Comparison of ENCODE assay signal across 1 cellular context in genomic region chr3:57160731-57161086, GRCh38.
TF ChIP-seq lines count a peak whose summit lies in the region.

No MANE protein-coding gene starts in this region.

TF ChIP-seq in WTC11, 78 proteins besides CTCF, POLR2A, EP300 and RAD21 (continued from another document):
- no peak for TF ChIP-seq E2F4 (CRISPR knock-in tag; IDR thresholded peaks at IDR 0.05; ENCODE audit: borderline replicate concordance, low read depth)
- TF ChIP-seq, protein P1, sequence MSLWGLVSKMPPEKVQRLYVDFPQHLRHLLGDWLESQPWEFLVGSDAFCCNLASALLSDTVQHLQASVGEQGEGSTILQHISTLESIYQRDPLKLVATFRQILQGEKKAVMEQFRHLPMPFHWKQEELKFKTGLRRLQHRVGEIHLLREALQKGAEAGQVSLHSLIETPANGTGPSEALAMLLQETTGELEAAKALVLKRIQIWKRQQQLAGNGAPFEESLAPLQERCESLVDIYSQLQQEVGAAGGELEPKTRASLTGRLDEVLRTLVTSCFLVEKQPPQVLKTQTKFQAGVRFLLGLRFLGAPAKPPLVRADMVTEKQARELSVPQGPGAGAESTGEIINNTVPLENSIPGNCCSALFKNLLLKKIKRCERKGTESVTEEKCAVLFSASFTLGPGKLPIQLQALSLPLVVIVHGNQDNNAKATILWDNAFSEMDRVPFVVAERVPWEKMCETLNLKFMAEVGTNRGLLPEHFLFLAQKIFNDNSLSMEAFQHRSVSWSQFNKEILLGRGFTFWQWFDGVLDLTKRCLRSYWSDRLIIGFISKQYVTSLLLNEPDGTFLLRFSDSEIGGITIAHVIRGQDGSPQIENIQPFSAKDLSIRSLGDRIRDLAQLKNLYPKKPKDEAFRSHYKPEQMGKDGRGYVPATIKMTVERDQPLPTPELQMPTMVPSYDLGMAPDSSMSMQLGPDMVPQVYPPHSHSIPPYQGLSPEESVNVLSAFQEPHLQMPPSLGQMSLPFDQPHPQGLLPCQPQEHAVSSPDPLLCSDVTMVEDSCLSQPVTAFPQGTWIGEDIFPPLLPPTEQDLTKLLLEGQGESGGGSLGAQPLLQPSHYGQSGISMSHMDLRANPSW (CRISPR knock-in tag; conservative IDR thresholded peaks at IDR 0.05; ENCODE audit: low read depth), result no peak
- TF ChIP-seq ZNF671 (CRISPR knock-in tag; IDR thresholded peaks at IDR 0.05), result no peak
- TF ChIP-seq, protein P2, sequence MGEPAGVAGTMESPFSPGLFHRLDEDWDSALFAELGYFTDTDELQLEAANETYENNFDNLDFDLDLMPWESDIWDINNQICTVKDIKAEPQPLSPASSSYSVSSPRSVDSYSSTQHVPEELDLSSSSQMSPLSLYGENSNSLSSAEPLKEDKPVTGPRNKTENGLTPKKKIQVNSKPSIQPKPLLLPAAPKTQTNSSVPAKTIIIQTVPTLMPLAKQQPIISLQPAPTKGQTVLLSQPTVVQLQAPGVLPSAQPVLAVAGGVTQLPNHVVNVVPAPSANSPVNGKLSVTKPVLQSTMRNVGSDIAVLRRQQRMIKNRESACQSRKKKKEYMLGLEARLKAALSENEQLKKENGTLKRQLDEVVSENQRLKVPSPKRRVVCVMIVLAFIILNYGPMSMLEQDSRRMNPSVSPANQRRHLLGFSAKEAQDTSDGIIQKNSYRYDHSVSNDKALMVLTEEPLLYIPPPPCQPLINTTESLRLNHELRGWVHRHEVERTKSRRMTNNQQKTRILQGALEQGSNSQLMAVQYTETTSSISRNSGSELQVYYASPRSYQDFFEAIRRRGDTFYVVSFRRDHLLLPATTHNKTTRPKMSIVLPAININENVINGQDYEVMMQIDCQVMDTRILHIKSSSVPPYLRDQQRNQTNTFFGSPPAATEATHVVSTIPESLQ (CRISPR knock-in tag; IDR thresholded peaks at IDR 0.05), result no peak
- TF ChIP-seq, protein P3, sequence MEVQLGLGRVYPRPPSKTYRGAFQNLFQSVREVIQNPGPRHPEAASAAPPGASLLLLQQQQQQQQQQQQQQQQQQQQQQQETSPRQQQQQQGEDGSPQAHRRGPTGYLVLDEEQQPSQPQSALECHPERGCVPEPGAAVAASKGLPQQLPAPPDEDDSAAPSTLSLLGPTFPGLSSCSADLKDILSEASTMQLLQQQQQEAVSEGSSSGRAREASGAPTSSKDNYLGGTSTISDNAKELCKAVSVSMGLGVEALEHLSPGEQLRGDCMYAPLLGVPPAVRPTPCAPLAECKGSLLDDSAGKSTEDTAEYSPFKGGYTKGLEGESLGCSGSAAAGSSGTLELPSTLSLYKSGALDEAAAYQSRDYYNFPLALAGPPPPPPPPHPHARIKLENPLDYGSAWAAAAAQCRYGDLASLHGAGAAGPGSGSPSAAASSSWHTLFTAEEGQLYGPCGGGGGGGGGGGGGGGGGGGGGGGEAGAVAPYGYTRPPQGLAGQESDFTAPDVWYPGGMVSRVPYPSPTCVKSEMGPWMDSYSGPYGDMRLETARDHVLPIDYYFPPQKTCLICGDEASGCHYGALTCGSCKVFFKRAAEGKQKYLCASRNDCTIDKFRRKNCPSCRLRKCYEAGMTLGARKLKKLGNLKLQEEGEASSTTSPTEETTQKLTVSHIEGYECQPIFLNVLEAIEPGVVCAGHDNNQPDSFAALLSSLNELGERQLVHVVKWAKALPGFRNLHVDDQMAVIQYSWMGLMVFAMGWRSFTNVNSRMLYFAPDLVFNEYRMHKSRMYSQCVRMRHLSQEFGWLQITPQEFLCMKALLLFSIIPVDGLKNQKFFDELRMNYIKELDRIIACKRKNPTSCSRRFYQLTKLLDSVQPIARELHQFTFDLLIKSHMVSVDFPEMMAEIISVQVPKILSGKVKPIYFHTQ (CRISPR knock-in tag; IDR thresholded peaks at IDR 0.05), result no peak
- TF ChIP-seq ZNF219 (CRISPR knock-in tag; IDR thresholded peaks at IDR 0.05; ENCODE audit: borderline replicate concordance), result no peak
- TF ChIP-seq, protein P4, sequence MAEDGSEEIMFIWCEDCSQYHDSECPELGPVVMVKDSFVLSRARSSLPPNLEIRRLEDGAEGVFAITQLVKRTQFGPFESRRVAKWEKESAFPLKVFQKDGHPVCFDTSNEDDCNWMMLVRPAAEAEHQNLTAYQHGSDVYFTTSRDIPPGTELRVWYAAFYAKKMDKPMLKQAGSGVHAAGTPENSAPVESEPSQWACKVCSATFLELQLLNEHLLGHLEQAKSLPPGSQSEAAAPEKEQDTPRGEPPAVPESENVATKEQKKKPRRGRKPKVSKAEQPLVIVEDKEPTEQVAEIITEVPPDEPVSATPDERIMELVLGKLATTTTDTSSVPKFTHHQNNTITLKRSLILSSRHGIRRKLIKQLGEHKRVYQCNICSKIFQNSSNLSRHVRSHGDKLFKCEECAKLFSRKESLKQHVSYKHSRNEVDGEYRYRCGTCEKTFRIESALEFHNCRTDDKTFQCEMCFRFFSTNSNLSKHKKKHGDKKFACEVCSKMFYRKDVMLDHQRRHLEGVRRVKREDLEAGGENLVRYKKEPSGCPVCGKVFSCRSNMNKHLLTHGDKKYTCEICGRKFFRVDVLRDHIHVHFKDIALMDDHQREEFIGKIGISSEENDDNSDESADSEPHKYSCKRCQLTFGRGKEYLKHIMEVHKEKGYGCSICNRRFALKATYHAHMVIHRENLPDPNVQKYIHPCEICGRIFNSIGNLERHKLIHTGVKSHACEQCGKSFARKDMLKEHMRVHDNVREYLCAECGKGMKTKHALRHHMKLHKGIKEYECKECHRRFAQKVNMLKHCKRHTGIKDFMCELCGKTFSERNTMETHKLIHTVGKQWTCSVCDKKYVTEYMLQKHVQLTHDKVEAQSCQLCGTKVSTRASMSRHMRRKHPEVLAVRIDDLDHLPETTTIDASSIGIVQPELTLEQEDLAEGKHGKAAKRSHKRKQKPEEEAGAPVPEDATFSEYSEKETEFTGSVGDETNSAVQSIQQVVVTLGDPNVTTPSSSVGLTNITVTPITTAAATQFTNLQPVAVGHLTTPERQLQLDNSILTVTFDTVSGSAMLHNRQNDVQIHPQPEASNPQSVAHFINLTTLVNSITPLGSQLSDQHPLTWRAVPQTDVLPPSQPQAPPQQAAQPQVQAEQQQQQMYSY (CRISPR knock-in tag; IDR thresholded peaks at IDR 0.05), result no peak
- TF ChIP-seq JAZF1 (CRISPR knock-in tag; IDR thresholded peaks at IDR 0.05), result no peak
- no peak for TF ChIP-seq RORB (CRISPR knock-in tag; IDR thresholded peaks at IDR 0.05)
